20 cellular contexts compared by ENCODE assay signal in the genomic region with DNA sequence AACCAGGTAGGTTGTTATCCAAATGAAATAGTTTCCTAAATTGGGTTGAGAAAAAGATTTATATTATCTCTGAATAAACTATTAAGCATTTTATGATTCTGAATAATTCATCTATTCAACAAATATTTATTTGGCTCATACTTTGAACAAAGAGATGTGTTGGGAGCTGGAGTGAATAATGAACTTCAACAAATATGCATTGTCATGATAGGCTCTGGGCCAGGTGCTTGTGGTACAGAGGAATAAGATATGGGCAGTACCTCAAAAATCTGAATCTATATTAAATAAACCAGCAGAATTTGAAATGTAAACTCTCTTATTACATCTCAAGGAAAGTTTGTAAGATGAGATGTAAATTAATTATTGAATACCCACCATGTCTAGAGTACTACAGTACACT.
"Had no signal": no experiment of that assay in that cellular context is flagged by ENCODE, and none has a peak within 500 bp of the region (broad histone marks: within the 10 kb centered on the region; RNA-seq: fewer than 3 reads in every experiment).

No MANE protein-coding gene starts in this region.

- H3K4me3 ChIP-seq: body of pancreas, colonic mucosa, heart right ventricle, pancreas, right lobe of liver, thyroid gland had no signal

- ATAC-seq: activated CD8-positive, alpha-beta T cell treated with anti-CD3 and anti-CD28 coated beads for 36 hours; activated T-helper 17 cell treated with anti-CD3 and anti-CD28 coated beads, Interleukin-2, amount 50 U/mL, for 72 hours; body of pancreas; heart right ventricle; naive thymus-derived CD8-positive, alpha-beta T cell; pancreas; right lobe of liver had no signal

- DNase-seq: activated B cell treated with CpG ODN at 0.5 μM for 24 hours; activated CD4-positive, alpha-beta T cell treated with anti-CD3 and anti-CD28 coated beads for 48 hours; activated CD8-positive, alpha-beta T cell treated with anti-CD3 and anti-CD28 coated beads for 36 hours; activated naive CD4-positive, alpha-beta T cell; activated naive CD8-positive, alpha-beta T cell treated with anti-CD3 and anti-CD28 coated beads for 36 hours; activated T-cell treated with anti-CD3 and anti-CD28 coated beads, Interleukin-2, amount 50 U/mL, for 1 hour; amygdala; body of pancreas; central memory CD4-positive, alpha-beta T cell; colonic mucosa; erythroblast; heart right ventricle; naive thymus-derived CD8-positive, alpha-beta T cell; pancreas; right lobe of liver; stimulated activated CD8-positive, alpha-beta memory T cell treated with anti-CD3 and anti-CD28 coated beads, Interleukin-4, amount 100 ng/mL, for 48 hours; stimulated activated naive CD4-positive, alpha-beta T cell treated with Interleukin-2 at 50 U/mL for 16 hours; T-helper 9 cell had no signal

- H3K27me3 ChIP-seq: body of pancreas, colonic mucosa, heart right ventricle, pancreas, right lobe of liver, thyroid gland had no signal

- H3K36me3 ChIP-seq: colonic mucosa, heart right ventricle, pancreas, right lobe of liver, thyroid gland had no signal

- H3K9me3 ChIP-seq: body of pancreas, colonic mucosa, heart right ventricle, pancreas, right lobe of liver, thyroid gland had no signal

- H3K27ac ChIP-seq: body of pancreas, colonic mucosa, heart right ventricle, pancreas, right lobe of liver had no signal

- H3K4me1 ChIP-seq: colonic mucosa had no signal
